8 cellular contexts compared by ENCODE assay signal in the genomic region with DNA sequence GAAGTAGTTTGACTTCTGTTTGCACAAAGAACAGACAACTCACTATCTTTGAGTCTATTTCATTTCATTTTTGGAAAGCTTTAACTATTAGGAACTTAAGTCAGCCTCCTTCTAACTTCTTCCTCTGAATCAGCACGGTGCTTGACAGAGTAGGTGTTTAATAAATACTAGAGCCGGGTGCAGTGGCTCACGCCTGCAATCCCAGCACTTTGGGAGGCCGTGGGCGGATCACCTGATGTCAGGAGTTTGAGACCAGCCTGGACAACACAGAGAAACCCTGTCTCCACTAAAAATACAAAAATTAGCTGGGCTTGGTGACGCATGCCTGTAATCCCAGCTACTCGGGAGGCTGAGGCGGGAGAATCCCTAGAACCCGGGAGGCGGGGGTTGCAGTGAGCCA. TPM values are rescaled to one million over a fixed set of nuclear protein-coding genes. Genes with fewer than 3 reads are reported as not detected.
"Had no signal": no experiment of that assay in that cellular context is flagged by ENCODE, and none has a peak within 500 bp of the region (broad histone marks: within the 10 kb centered on the region; RNA-seq: fewer than 3 reads in every experiment).

No MANE protein-coding gene starts in this region.

RNA-seq across cellular contexts. Expression of gene BIN2, which starts 23.2 kb away (rescaled TPM):
- total RNA-seq: SJCRH30 had no signal

RNA-seq across cellular contexts. Expression of gene CELA1, which starts 45.7 kb away (rescaled TPM):
- total RNA-seq: activated CD8-positive, alpha-beta memory T cell treated with anti-CD3 and anti-CD28 coated beads, Interleukin-2, amount 10 ng/mL, durations not matched to agents 7 days and 5 days; activated naive CD8-positive, alpha-beta T cell treated with anti-CD3 and anti-CD28 coated beads, Interleukin-2, amount 10 ng/mL, durations not matched to agents 7 days and 5 days; activated T-cell treated with anti-CD3 and anti-CD28 coated beads, Interleukin-2, amount 50 U/mL, for 4 hours; cardiac septum; Peyer's patch; Right ventricle myocardium superior; SJCRH30; WTC11 had no signal
